2 cellular contexts compared by ENCODE assay signal in the genomic region with DNA sequence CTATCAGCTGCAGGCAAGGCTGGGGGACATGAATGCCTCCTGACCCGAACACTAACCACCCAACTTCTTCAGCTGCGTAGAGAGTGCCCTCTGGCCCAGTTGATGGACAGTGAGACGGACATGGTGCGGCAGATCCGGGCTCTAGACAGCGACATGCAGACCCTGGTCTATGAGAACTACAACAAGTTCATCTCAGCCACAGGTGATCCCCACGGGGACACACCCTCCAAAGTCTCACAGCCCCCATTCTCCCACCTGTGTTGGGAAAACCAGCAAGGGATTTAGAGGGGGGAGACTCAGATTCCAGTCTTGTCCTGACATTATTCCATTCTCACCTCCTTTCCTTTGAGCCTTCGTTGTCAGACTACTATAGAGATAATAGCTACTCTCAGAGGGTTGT.
A peak's percentile ranks its signal among the peaks of the same experiment; 100 is the strongest.
TF ChIP-seq lines count a peak whose summit lies in the region.

No MANE protein-coding gene starts in this region.

TF ChIP-seq in K562, 482 proteins besides CTCF, POLR2A, EP300 and RAD21:
- TF ChIP-seq HDAC8 (tag; IDR thresholded peaks at IDR 0.05) (no peak), FOXM1 (IDR thresholded peaks at IDR 0.05; ENCODE audit: low read depth) (no peak), FOXM1 (CRISPR knock-in tag; IDR thresholded peaks at IDR 0.05; ENCODE audit: low read depth) (0 out of 2 replicates have a peak, but pooled peaks have one; percentile 39)

TF ChIP-seq in HEK293T, 16 proteins besides CTCF, POLR2A, EP300 and RAD21:
- TF ChIP-seq LEF1 (IDR thresholded peaks at IDR 0.05; ENCODE audit: borderline replicate concordance): no peak
